8 cellular contexts compared by ENCODE assay signal in genomic region chr6:143060806-143061596, GRCh38. TPM values are rescaled to one million over a fixed set of nuclear protein-coding genes. Genes with fewer than 3 reads are reported as not detected.
DNase-seq lines count a peak whose midpoint lies in the region; ATAC-seq and TF ChIP-seq lines count a peak whose summit lies in the region.

Gene AIG1, plus strand, starts transcription at chr6:143060889. Its CDS starts 37 bp downstream, at chr6:143060926.

- peaks cover 11% of the 10 kb centered on the region for H3K36me3 Mint-ChIP-seq in activated B cell treated with CpG ODN at 0.5 μM for 24 hours (ENCODE audit: low read depth)

- ATAC-seq in GM21529 (IDR thresholded peaks at IDR 0.05; ENCODE audit: unreplicated experiment) (peak; percentile 61), activated B cell treated with CpG ODN at 0.5 μM for 24 hours (ENCODE audit: low read depth) (peak; percentile 77), left lung (peak; percentile 45)

- H3K27ac ChIP-seq in caudate nucleus (ENCODE audit: low read depth, low read length): peak within 1 kb of the TSS; percentile 89
- H3K27ac ChIP-seq in left lung: peak within 1 kb of the TSS; percentile 84 to 97

- no peak for TF ChIP-seq CTCF in activated B cell treated with CpG ODN at 0.5 μM for 24 hours (IDR thresholded peaks at IDR 0.05)
- TF ChIP-seq CTCF in left lung (IDR thresholded peaks at IDR 0.05): no peak

- H3K27me3 Mint-ChIP-seq in activated B cell treated with CpG ODN at 0.5 μM for 24 hours: no peaks in the 10 kb centered on the region

- peak within 1 kb of the TSS; percentile 93 for H3K4me3 Mint-ChIP-seq in activated B cell treated with CpG ODN at 0.5 μM for 24 hours

- CTCF ChIA-PET in activated B cell treated with CpG ODN at 0.5 μM for 24 hours (lab: Charles Lee): interaction anchor here (1.2 kb wide), 1 partner anchor 34 kb away, joined by 4 read pairs; no protein-coding TSS in a partner anchor

- POLR2A ChIA-PET in activated B cell treated with CpG ODN at 0.5 μM for 24 hours (lab: Charles Lee): interaction anchor here (0.6 to 2.1 kb wide), 5 partner anchors 14 to 477 kb away, joined by 3 to 9 read pairs (median 7); no protein-coding TSS in a partner anchor

- H3K4me1 Mint-ChIP-seq in activated B cell treated with CpG ODN at 0.5 μM for 24 hours: peaks cover 20% of the 10 kb centered on the region

- no peaks in the 10 kb centered on the region for H3K27me3 ChIP-seq in left lung

- peak within 1 kb of the TSS; percentile 72 to 85 for H3K4me3 ChIP-seq in left lung

- H3K9me3 Mint-ChIP-seq in activated B cell treated with CpG ODN at 0.5 μM for 24 hours: no peaks in the 10 kb centered on the region

- H3K9me3 ChIP-seq in left lung: no peaks in the 10 kb centered on the region

- H3K4me1 ChIP-seq in left lung: peaks cover 3 to 4% of the 10 kb centered on the region in 2 donors

- H3K27ac Mint-ChIP-seq in activated B cell treated with CpG ODN at 0.5 μM for 24 hours: peak within 1 kb of the TSS; percentile 86

- DNase-seq in DMS79 treated with DMSO at 0.1 percent for 48 hours (lab: John Stamatoyannopoulos, UW) (peak; percentile 76), HuH-7.5 (ENCODE audit: low spot score) (peak; percentile 15), activated B cell treated with CpG ODN at 0.5 μM for 24 hours (no peak), caudate nucleus (lab: John Stamatoyannopoulos, UW) (peak in 57 of 61 donors; percentile 20 to 86 (median 67)), left lung (no peak), CD1c-positive myeloid dendritic cell (ENCODE audit: extremely low spot score) (no peak)
- peak; percentile 59 to 72 for DNase-seq in stimulated activated CD4-positive, alpha-beta T cell treated with anti-CD3 and anti-CD28 coated beads, Interleukin-2, amount 100 ng/mL, for 24 hours

- H3K36me3 ChIP-seq in left lung: no peaks in the 10 kb centered on the region

- intact Hi-C loops in activated B cell treated with CpG ODN at 0.5 μM for 24 hours (cut with micrococcal nuclease) (loop anchor here (1.0 to 5.0 kb wide), 6 partner anchors 46 to 1001 kb away; partner anchors contain the start of genes ADAT2, LTV1, NMBR and PEX3), left lung (cut with DNase I) (no loop called here)

RNA-seq across cellular contexts. Expression of gene AIG1, which starts in this region (rescaled TPM):
- 7.2 and 8.3 TPM in 2 replicates for total RNA-seq in activated B cell treated with CpG ODN at 0.5 μM for 24 hours
- 10 to 100 TPM; 35.2 to 40.4 TPM for total RNA-seq in left lung

Comparison
In these comparisons a context has a peak if more than half of its experiments do, and no peak if none do; other contexts are left out.
1. DNase-seq: peak in DMS79 treated with DMSO at 0.1 percent for 48 hours (single experiment), HuH-7.5 (single experiment), caudate nucleus (57 of 61) and stimulated activated CD4-positive, alpha-beta T cell treated with anti-CD3 and anti-CD28 coated beads, Interleukin-2, amount 100 ng/mL, for 24 hours (2 of 2); none in activated B cell treated with CpG ODN at 0.5 μM for 24 hours (single experiment), left lung (0 of 2) and CD1c-positive myeloid dendritic cell (single experiment).
2. Peak in every context shown above with its lines, with median percentiles within 50 percentile points of each other: ATAC-seq.